Comparison of ENCODE assay signal across 8 cellular contexts in the genomic region with DNA sequence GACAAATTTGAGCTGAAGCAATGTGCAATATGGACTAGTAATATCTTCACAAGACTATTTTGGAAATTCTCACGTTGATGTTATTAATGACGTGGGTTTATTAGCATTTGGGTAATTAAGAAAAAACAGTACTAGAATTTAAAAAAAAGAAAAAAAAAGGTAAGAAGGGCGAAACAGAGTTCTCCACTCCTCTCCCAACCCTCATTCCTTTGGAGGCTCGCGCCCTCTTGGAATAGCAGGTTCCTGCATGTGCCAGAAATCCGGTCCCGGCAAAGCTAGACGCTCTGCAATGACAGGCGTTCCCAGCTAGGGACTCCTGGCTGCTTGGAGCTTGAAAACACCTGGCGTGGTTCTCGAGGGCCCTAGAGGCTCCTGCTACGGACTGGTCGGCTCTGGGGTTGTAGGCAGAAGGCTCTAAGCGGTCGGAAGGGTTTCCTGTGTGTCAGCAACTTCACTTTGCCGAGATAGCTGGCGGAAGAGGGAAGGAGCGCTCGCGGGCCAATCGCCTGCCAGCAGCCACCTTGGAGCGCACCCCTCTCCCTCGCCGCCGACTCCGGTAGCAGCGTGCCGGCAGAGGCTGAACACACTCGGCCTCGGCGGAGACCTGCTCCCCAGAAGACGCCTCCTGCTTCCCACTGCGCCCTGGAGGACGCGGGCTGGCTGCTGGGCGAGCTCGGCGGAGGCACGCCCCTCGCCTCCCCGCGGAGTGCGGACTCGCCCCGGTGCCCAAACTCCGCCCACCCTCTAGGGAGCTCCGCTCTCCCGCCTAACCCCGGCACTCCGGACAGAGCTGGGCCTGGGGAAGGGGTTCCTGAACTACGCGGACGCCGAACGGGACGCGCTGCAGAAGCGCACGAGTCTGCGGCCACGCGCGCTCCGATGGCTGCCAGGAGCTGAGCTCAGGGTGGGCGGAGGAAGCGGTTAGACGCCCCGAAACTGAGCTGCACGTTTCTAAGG. TPM values are rescaled to one million over a fixed set of nuclear protein-coding genes. Genes with fewer than 3 reads are reported as not detected.
DNase-seq lines count a peak whose midpoint lies in the region; ATAC-seq and FAIRE-seq lines count a peak whose summit lies in the region.

A gene with protein sequence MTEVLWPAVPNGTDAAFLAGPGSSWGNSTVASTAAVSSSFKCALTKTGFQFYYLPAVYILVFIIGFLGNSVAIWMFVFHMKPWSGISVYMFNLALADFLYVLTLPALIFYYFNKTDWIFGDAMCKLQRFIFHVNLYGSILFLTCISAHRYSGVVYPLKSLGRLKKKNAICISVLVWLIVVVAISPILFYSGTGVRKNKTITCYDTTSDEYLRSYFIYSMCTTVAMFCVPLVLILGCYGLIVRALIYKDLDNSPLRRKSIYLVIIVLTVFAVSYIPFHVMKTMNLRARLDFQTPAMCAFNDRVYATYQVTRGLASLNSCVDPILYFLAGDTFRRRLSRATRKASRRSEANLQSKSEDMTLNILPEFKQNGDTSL (plus strand): TSS at position 778 of the 957 bp plus-strand sequence. CDS start 652 bp downstream, outside the sequence.

- H3K9me3 ChIP-seq in small intestine (ENCODE audit: control insufficient read depth, low read depth), result no peaks in the 10 kb centered on the region

- 1% methylated on average over 60 to 69 of the region's 69 CpGs for WGBS in small intestine, 3 donors

- H3K27ac ChIP-seq in small intestine (ENCODE audit: low read depth in 1 of 2, low read length in 1 of 2), result peak within 1 kb of the TSS; percentile 38 to 80

- peak within 1 kb of the TSS; percentile 66 to 75 for H3K4me3 ChIP-seq in small intestine (ENCODE audit: low read depth in 1 of 2, low read length in 2 of 2)

- DNase-seq in GM04503 (ENCODE audit: low read depth) (peak; percentile 12), HT-29 (ENCODE audit: low spot score) (peak; percentile 83), SIG-M5 (lab: John Stamatoyannopoulos, UW) (peak; percentile 67), cerebellar cortex (ENCODE audit: low spot score) (peak; percentile 12), islet precursor cell (peak; percentile 95), small intestine (peak; percentile 83)
- no peak for DNase-seq in effector CD8-positive, alpha-beta T cell (lab: John Stamatoyannopoulos, UW)

- peak; percentile 84 for ATAC-seq in GM21515 (IDR thresholded peaks at IDR 0.05; ENCODE audit: unreplicated experiment)

- H3K36me3 ChIP-seq in small intestine (ENCODE audit: control insufficient read depth in 2 of 2, insufficient read depth in 2 of 2, low read length in 2 of 2), result no peaks in the 10 kb centered on the region

- no peak for FAIRE-seq in small intestine (lab: Jason Lieb, UNC)

- peaks cover 3 to 4% of the 10 kb centered on the region in 2 donors for H3K4me1 ChIP-seq in small intestine (ENCODE audit: control insufficient read depth in 2 of 2, insufficient read depth in 1 of 2, low read depth in 1 of 2, low read length in 1 of 2)

- H3K27me3 ChIP-seq in small intestine (ENCODE audit: control insufficient read depth in 2 of 2, insufficient read depth in 2 of 2, low read length in 2 of 2), result no peaks in the 10 kb centered on the region

RNA-seq across cellular contexts. Expression of the gene that starts here (rescaled TPM):
- 1.0 and 1.1 TPM in 2 replicates for total RNA-seq in HT-29 (2014; rRNA removed; shearing (Covaris generic))
- polyA plus RNA-seq in small intestine, result 1 to 10 TPM in 2 of 3 donors, under 1 TPM in 1; 0.27 to 1.7 (median 1.6) TPM
